Comparison of ENCODE assay signal across 8 cellular contexts in the genomic region with DNA sequence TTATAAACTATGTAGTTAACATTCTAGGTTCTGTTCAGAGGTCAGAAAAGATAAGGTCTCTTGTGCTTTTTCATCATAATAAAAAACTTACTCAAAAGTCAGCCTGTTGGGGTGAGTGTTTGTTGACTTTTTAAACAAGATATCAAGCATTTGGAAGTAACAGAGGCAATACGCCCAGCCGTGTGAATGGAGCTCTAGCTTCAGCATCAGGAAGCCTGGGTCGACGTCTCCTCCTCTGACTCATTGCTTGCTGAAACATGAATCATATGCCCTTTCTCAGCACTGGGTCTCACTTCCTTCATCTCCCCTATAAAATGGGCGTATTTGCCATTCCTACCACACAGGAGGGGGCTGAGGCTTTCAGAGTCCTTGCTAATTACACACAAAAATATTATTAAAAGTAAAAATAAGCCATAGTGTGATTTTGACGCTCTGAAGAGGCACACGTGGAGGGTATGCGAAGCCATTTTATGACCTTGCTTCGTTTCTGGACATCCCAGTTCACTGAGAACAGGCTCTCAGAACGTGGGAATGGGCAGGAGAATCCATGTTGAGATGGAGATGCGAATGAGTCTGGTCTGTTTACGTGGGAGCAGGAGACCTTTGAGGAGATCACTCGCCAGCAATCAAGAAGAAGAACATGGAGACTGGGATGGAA.
DNase-seq lines count a peak whose midpoint lies in the region; ATAC-seq and TF ChIP-seq lines count a peak whose summit lies in the region.

No MANE protein-coding gene starts in this region.

- H3K4ac ChIP-seq in mesenchymal stem cell (ENCODE audit: low read depth in 1 of 2, low read length in 2 of 2), result peak overlapping the region; percentile 82 to 93

- peak overlapping the region; percentile 88 for H2BK120ac ChIP-seq in mesenchymal stem cell (ENCODE audit: low read depth, low read length)

- H3K27ac Mint-ChIP-seq in MCF 10A (ENCODE audit: low read depth, unreplicated experiment), result peak overlapping the region; percentile 96

- H3K36me3 ChIP-seq in mesenchymal stem cell (ENCODE audit: control insufficient read depth in 1 of 2, insufficient read depth in 2 of 2, low read depth in 1 of 2, low read length in 2 of 2) (no peaks in the 10 kb centered on the region), suprapubic skin (no peaks in the 10 kb centered on the region)

- peak overlapping the region; percentile 86 to 91 for H3K18ac ChIP-seq in mesenchymal stem cell (ENCODE audit: low read depth in 1 of 2, low read length in 2 of 2)

- POLR2A ChIA-PET in MCF 10A (lab: Yijun Ruan, JAX), result interaction anchor here (0.7 to 13.3 kb wide), 15 partner anchors 14 to 1212 kb away, joined by 3 to 252 read pairs (median 4); partner anchors contain the start of gene BCL6

- BruUV-seq in MCF 10A (replicated peaks; lab: Mats Ljungman, UMichigan), result no TSS peak

- H3K9ac ChIP-seq in mesenchymal stem cell (ENCODE audit: low read length), result peak overlapping the region; percentile 13

- no peak overlapping the region for H2BK5ac ChIP-seq in mesenchymal stem cell (ENCODE audit: low read depth, low read length, poor library complexity, severe bottlenecking)

- H3K23ac ChIP-seq in mesenchymal stem cell (ENCODE audit: low read length in 2 of 2), result peak overlapping the region in 1 of 2 experiments; percentile 32

- H3K9me3 Mint-ChIP-seq in MCF 10A (ENCODE audit: unreplicated experiment), result no peaks in the 10 kb centered on the region

- peaks cover 20% of the 10 kb centered on the region for H3K4me1 ChIP-seq in mesenchymal stem cell (ENCODE audit: control insufficient read depth, insufficient read depth, low read depth, low read length)
- H3K4me1 ChIP-seq in suprapubic skin, result peaks cover 53% of the 10 kb centered on the region

- TF ChIP-seq CTCF in MCF 10A (IDR thresholded peaks at IDR 0.05; ENCODE audit: unreplicated experiment) (no peak), suprapubic skin (IDR thresholded peaks at IDR 0.05) (no peak)

- no peak overlapping the region for H3K14ac ChIP-seq in mesenchymal stem cell (ENCODE audit: low read length in 2 of 2)

- H4K8ac ChIP-seq in mesenchymal stem cell (ENCODE audit: low read length), result peak overlapping the region; percentile 74

- H3K27me3 ChIP-seq in mesenchymal stem cell (ENCODE audit: control insufficient read depth in 1 of 2, insufficient read depth in 1 of 2, low read length in 2 of 2) (no peaks in the 10 kb centered on the region), suprapubic skin (no peaks in the 10 kb centered on the region)

- H2AFZ ChIP-seq in mesenchymal stem cell (ENCODE audit: low read depth, low read length), result no peak overlapping the region

- H3K27ac ChIP-seq in mesenchymal stem cell (ENCODE audit: low read length, poor library complexity, severe bottlenecking), result peak overlapping the region; percentile 41
- H3K27ac ChIP-seq in suprapubic skin, result peak overlapping the region; percentile 98

- peaks cover 2% of the 10 kb centered on the region for H3K79me1 ChIP-seq in mesenchymal stem cell (replicated peaks; ENCODE audit: low read length, poor library complexity, severe bottlenecking)

- 40% methylated on average over 13 of the region's 13 CpGs for WGBS in mesenchymal stem cell
- 64% methylated on average over 13 of the region's 13 CpGs for WGBS in suprapubic skin

- H2BK12ac ChIP-seq in mesenchymal stem cell (ENCODE audit: low read length in 2 of 2), result peak overlapping the region; percentile 76 to 97

- H3K4me3 ChIP-seq in mesenchymal stem cell (ENCODE audit: insufficient read depth in 1 of 2, low read depth in 1 of 2, low read length in 2 of 2) (no peak overlapping the region), suprapubic skin (no peak overlapping the region)

- peak overlapping the region; percentile 91 for H2BK15ac ChIP-seq in mesenchymal stem cell (ENCODE audit: low read depth, poor library complexity, severe bottlenecking)

- no peak for ATAC-seq in HG02763 (IDR thresholded peaks at IDR 0.05; ENCODE audit: unreplicated experiment)
- ATAC-seq in HG02870 (IDR thresholded peaks at IDR 0.05; ENCODE audit: unreplicated experiment), result no peak

- H3K27me3 Mint-ChIP-seq in MCF 10A (ENCODE audit: insufficient read depth, unreplicated experiment), result no peaks in the 10 kb centered on the region

- H3K4me2 ChIP-seq in mesenchymal stem cell (ENCODE audit: low read length, poor library complexity, severe bottlenecking), result no peak overlapping the region

- TF ChIP-seq EP300 in suprapubic skin (IDR thresholded peaks at IDR 0.05), result no peak

- peak overlapping the region; percentile 91 for H4K91ac ChIP-seq in mesenchymal stem cell (ENCODE audit: low read length)

- CTCF ChIA-PET in MCF 10A (lab: Yijun Ruan, JAX), result interaction anchor here (0.5 to 14.5 kb wide), 8 partner anchors 14 to 1913 kb away, joined by 3 to 240 read pairs (median 3); partner anchors contain the start of gene BCL6

- no peaks in the 10 kb centered on the region for H3K36me3 Mint-ChIP-seq in MCF 10A (ENCODE audit: insufficient read depth, unreplicated experiment)

- peak in 1 of 2 donors; percentile 35 for TF ChIP-seq POLR2A in suprapubic skin (IDR thresholded peaks at IDR 0.05)

- peak; percentile 78 for DNase-seq in AG08396 (ENCODE audit: low spot score)
- peak; percentile 81 for DNase-seq in NOMO-1 treated with dmso at 0.1 percent for 144 hours (lab: John Stamatoyannopoulos, UW; ENCODE audit: unreplicated experiment)
- DNase-seq in MCF 10A (ENCODE audit: unreplicated experiment), result peak; percentile 95
- peak; percentile 97 for DNase-seq in mesenchymal stem cell
- peak; percentile 87 to 89 for DNase-seq in suprapubic skin (ENCODE audit: low spot score in 2 of 2)
- DNase-seq in inferior parietal cortex (ENCODE audit: extremely low spot score), result no peak

- peaks cover 36% of the 10 kb centered on the region for H3K4me1 Mint-ChIP-seq in MCF 10A (ENCODE audit: insufficient read depth, unreplicated experiment)

- H3K9me3 ChIP-seq in mesenchymal stem cell (ENCODE audit: control insufficient read depth, low read length) (no peaks in the 10 kb centered on the region), suprapubic skin (no peaks in the 10 kb centered on the region)

- intact Hi-C loops in MCF 10A (cut with micrococcal nuclease), result loop anchor here (5.0 to 10.0 kb wide), 4 partner anchors 356 to 1036 kb away; partner anchors contain the start of gene LPP

- no peak overlapping the region for H3K4me3 Mint-ChIP-seq in MCF 10A (ENCODE audit: unreplicated experiment)

- peak overlapping the region; percentile 37 for H2AK5ac ChIP-seq in mesenchymal stem cell (ENCODE audit: low read length, severe bottlenecking)
